Comparison of ENCODE assay signal across 3 cellular contexts in the genomic region with DNA sequence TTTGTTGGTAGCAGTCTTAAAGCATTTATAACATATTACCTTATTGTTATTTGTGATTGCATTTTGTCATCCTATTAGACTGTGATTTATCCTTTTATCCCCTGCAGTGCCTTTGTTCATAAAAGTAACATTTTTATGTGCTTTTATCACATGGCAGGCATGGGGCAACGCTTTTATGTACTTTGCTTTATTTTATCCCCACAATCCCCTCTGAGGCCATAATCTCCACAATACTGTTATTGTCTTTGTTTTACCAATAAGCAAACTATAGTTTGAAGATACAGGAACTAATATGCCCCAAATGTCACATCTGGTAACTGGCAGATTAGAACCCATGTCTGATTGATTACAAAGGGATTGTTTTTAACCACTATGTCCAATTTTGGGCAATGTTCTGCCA.
"Had no signal": no experiment of that assay in that cellular context is flagged by ENCODE, and none has a peak within 500 bp of the region (broad histone marks: within the 10 kb centered on the region; RNA-seq: fewer than 3 reads in every experiment).

No MANE protein-coding gene starts in this region.

- ATAC-seq: GM12878 had no signal

- DNase-seq: GDM1, GF-D8 had no signal

- H3K4me3 ChIP-seq: GM12878 had no signal
